In genomic region chr20:44080646-44081267, GRCh38 we compare ENCODE assay signal across 8 cellular contexts.
DNase-seq lines count a peak whose midpoint lies in the region; ATAC-seq and TF ChIP-seq lines count a peak whose summit lies in the region.

No MANE protein-coding gene starts in this region.

- ATAC-seq in GM18499 (IDR thresholded peaks at IDR 0.05; ENCODE audit: insufficient read depth, unreplicated experiment) (peak; percentile 42), HG03439 (IDR thresholded peaks at IDR 0.05; ENCODE audit: unreplicated experiment) (peak; percentile 81)
- ATAC-seq in effector memory CD8-positive, alpha-beta T cell (replicated peaks) = peak; percentile 98

- H3K4me3 Mint-ChIP-seq in activated CD4-positive, alpha-beta memory T cell treated with anti-CD3 and anti-CD28 coated beads, Interleukin-2, amount 10 ng/mL, durations not matched to agents 7 days and 5 days = no peak overlapping the region
- no peak overlapping the region for H3K4me3 Mint-ChIP-seq in effector memory CD8-positive, alpha-beta T cell
- no peak overlapping the region for H3K4me3 Mint-ChIP-seq in mesothelial cell of epicardium

- peak; percentile 89 for TF ChIP-seq CTCF in 22Rv1 (IDR thresholded peaks at IDR 0.05)
- peak; percentile 95 for TF ChIP-seq CTCF in mesothelial cell of epicardium (IDR thresholded peaks at IDR 0.05; ENCODE audit: unreplicated experiment)

- H3K9me3 Mint-ChIP-seq in activated CD4-positive, alpha-beta memory T cell treated with anti-CD3 and anti-CD28 coated beads, Interleukin-2, amount 10 ng/mL, durations not matched to agents 7 days and 5 days = no peaks in the 10 kb centered on the region
- no peaks in the 10 kb centered on the region for H3K9me3 Mint-ChIP-seq in effector memory CD8-positive, alpha-beta T cell
- no peaks in the 10 kb centered on the region for H3K9me3 Mint-ChIP-seq in mesothelial cell of epicardium

- peak; percentile 67 for DNase-seq in NCI-H748 (lab: John Stamatoyannopoulos, UW; ENCODE audit: unreplicated experiment)
- peak; percentile 81 for DNase-seq in activated CD4-positive, alpha-beta memory T cell treated with anti-CD3 and anti-CD28 coated beads, Interleukin-2, amount 10 ng/mL, durations not matched to agents 7 days and 5 days
- DNase-seq in effector memory CD8-positive, alpha-beta T cell = peak; percentile 76 to 80 (median 79)
- DNase-seq in mesothelial cell of epicardium (ENCODE audit: low spot score in 2 of 2, unreplicated experiment in 2 of 2) = peak in 1 of 2 experiments; percentile 79
- peak; percentile 61 for DNase-seq in stimulated activated CD8-positive, alpha-beta memory T cell treated with anti-CD3 and anti-CD28 coated beads, Interleukin-4, amount 100 ng/mL, for 24 hours (ENCODE audit: low read depth)

- no peak overlapping the region for H3K27ac Mint-ChIP-seq in activated CD4-positive, alpha-beta memory T cell treated with anti-CD3 and anti-CD28 coated beads, Interleukin-2, amount 10 ng/mL, durations not matched to agents 7 days and 5 days
- H3K27ac Mint-ChIP-seq in effector memory CD8-positive, alpha-beta T cell = no peak overlapping the region
- no peak overlapping the region for H3K27ac Mint-ChIP-seq in mesothelial cell of epicardium

- CTCF ChIA-PET in activated CD4-positive, alpha-beta memory T cell treated with anti-CD3 and anti-CD28 coated beads, Interleukin-2, amount 10 ng/mL, durations not matched to agents 7 days and 5 days (lab: Charles Lee) = interaction anchor here (0.6 to 8.5 kb wide), 14 partner anchors 8 to 632 kb away, joined by 3 to 109 read pairs (median 4); partner anchors contain the start of gene IFT52

- H3K27me3 Mint-ChIP-seq in activated CD4-positive, alpha-beta memory T cell treated with anti-CD3 and anti-CD28 coated beads, Interleukin-2, amount 10 ng/mL, durations not matched to agents 7 days and 5 days = peaks cover 16% of the 10 kb centered on the region
- H3K27me3 Mint-ChIP-seq in effector memory CD8-positive, alpha-beta T cell = peaks cover 0 to 30% of the 10 kb centered on the region in 2 donors
- peaks cover 2% of the 10 kb centered on the region for H3K27me3 Mint-ChIP-seq in mesothelial cell of epicardium (ENCODE audit: low read depth)

- H3K27ac ChIP-seq in 22Rv1 = no peak overlapping the region

- no peaks in the 10 kb centered on the region for H3K36me3 Mint-ChIP-seq in activated CD4-positive, alpha-beta memory T cell treated with anti-CD3 and anti-CD28 coated beads, Interleukin-2, amount 10 ng/mL, durations not matched to agents 7 days and 5 days (ENCODE audit: low read depth)
- H3K36me3 Mint-ChIP-seq in effector memory CD8-positive, alpha-beta T cell (ENCODE audit: insufficient read depth) = peaks cover 4% of the 10 kb centered on the region
- H3K36me3 Mint-ChIP-seq in mesothelial cell of epicardium = no peaks in the 10 kb centered on the region

- H3K4me1 Mint-ChIP-seq in activated CD4-positive, alpha-beta memory T cell treated with anti-CD3 and anti-CD28 coated beads, Interleukin-2, amount 10 ng/mL, durations not matched to agents 7 days and 5 days = peaks cover 6% of the 10 kb centered on the region
- peaks cover 0 to 7% of the 10 kb centered on the region in 2 donors for H3K4me1 Mint-ChIP-seq in effector memory CD8-positive, alpha-beta T cell (ENCODE audit: low read depth in 2 of 2)
- no peaks in the 10 kb centered on the region for H3K4me1 Mint-ChIP-seq in mesothelial cell of epicardium

- POLR2A ChIA-PET in activated CD4-positive, alpha-beta memory T cell treated with anti-CD3 and anti-CD28 coated beads, Interleukin-2, amount 10 ng/mL, durations not matched to agents 7 days and 5 days (lab: Charles Lee) = interaction anchor here (1.5 kb wide), 1 partner anchor 25 kb away, joined by 3 read pairs; no protein-coding TSS in a partner anchor

Comparison
In these comparisons a context has a peak if more than half of its experiments do, and no peak if none do; other contexts are left out.
1. ATAC-seq: peak in every context shown above with its lines; median percentile 98 in effector memory CD8-positive, alpha-beta T cell; 81 in HG03439; 42 in GM18499.